ENCODE assay signal across 21 cellular contexts in the genomic region with DNA sequence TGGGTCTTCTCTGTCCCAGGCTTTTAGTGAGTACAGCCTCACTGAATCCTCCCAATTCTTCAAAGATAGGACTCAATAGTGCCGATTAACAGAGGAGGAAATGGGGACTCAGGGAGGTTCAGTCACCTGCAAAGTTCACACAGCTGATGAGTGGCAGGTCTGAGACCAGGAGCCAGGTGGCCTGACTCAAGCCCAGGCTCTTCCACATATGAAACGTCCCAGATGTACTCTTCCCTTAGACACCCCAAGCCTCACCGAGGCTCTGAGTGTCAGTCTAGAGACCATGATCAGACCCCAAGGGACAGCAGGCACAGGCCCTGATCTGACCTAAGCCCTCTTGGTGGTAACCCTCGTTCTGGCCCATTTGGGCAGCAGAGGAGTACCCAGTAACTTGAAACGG.
"Had no signal": no experiment of that assay in that cellular context is flagged by ENCODE, and none has a peak within 500 bp of the region (broad histone marks: within the 10 kb centered on the region; RNA-seq: fewer than 3 reads in every experiment).

No MANE protein-coding gene starts in this region.

- ATAC-seq: heart left ventricle; mucosa of descending colon; naive thymus-derived CD4-positive, alpha-beta T cell; sciatic nerve; stimulated activated naive B cell treated with anti-CD40 and anti-IgM and Interleukin-4, amounts not matched to agents 10 μg/mL and 1 μg/mL and 100 μg/mL, for 72 hours; stimulated activated naive CD8-positive, alpha-beta T cell treated with anti-CD3 and anti-CD28 coated beads, Interleukin-15, Interleukin-2, amounts not matched to agents 100 U/mL and 50 U/mL, for 24 hours; upper lobe of right lung had no signal

- DNase-seq: heart left ventricle; hypothalamus; immature natural killer cell; left ventricle myocardium inferior; midbrain; mucosa of descending colon; naive thymus-derived CD4-positive, alpha-beta T cell; retina; stimulated activated CD4-positive, alpha-beta T cell treated with anti-CD3 and anti-CD28 coated beads, Interleukin-4, amount 100 ng/mL, for 24 hours; stimulated activated naive B cell treated with anti-CD40 and anti-IgM and Interleukin-4, amounts not matched to agents 10 μg/mL and 1 μg/mL and 100 μg/mL, for 72 hours; stimulated activated naive CD8-positive, alpha-beta T cell treated with anti-CD3 and anti-CD28 coated beads, Interleukin-15, Interleukin-2, amounts not matched to agents 100 U/mL and 50 U/mL, for 24 hours; tibial artery; trophoblast cell had no signal

- H3K27ac Mint-ChIP-seq: immature natural killer cell; memory B cell; naive thymus-derived CD4-positive, alpha-beta T cell; natural killer cell treated with Interleukin-12 subunit alpha and Interleukin-12 subunit beta and Interleukin-15 and Interleukin-18, amount 100 ng/mL, for 72 hours; stimulated activated naive B cell treated with anti-CD40 and anti-IgM and Interleukin-4, amounts not matched to agents 10 μg/mL and 1 μg/mL and 100 μg/mL, for 72 hours had no signal

- H3K4me1 ChIP-seq: prostate gland, tibial artery had no signal

- H3K27ac ChIP-seq: heart left ventricle, left ventricle myocardium inferior, prostate gland, skin epidermis, suprapubic skin, thoracic aorta, tibial artery, upper lobe of right lung had no signal

- H3K36me3 Mint-ChIP-seq: memory B cell; stimulated activated naive B cell treated with anti-CD40 and anti-IgM and Interleukin-4, amounts not matched to agents 10 μg/mL and 1 μg/mL and 100 μg/mL, for 72 hours had no signal

- H3K4me3 Mint-ChIP-seq: immature natural killer cell; memory B cell; naive thymus-derived CD4-positive, alpha-beta T cell; natural killer cell treated with Interleukin-12 subunit alpha and Interleukin-12 subunit beta and Interleukin-15 and Interleukin-18, amount 100 ng/mL, for 72 hours; stimulated activated naive B cell treated with anti-CD40 and anti-IgM and Interleukin-4, amounts not matched to agents 10 μg/mL and 1 μg/mL and 100 μg/mL, for 72 hours had no signal

- H3K27me3 ChIP-seq: heart left ventricle, suprapubic skin, upper lobe of right lung had no signal

- H3K4me1 Mint-ChIP-seq: immature natural killer cell; memory B cell; naive thymus-derived CD4-positive, alpha-beta T cell; stimulated activated naive B cell treated with anti-CD40 and anti-IgM and Interleukin-4, amounts not matched to agents 10 μg/mL and 1 μg/mL and 100 μg/mL, for 72 hours had no signal

- H3K9me3 ChIP-seq: mucosa of descending colon, prostate gland, suprapubic skin, thoracic aorta, upper lobe of right lung had no signal

- H3K4me3 ChIP-seq: heart left ventricle, left ventricle myocardium inferior, mucosa of descending colon, prostate gland, skin epidermis, suprapubic skin, thoracic aorta, tibial artery, upper lobe of right lung had no signal

- H3K36me3 ChIP-seq: heart left ventricle, left ventricle myocardium inferior, prostate gland, suprapubic skin, thoracic aorta, tibial artery, upper lobe of right lung had no signal
